In genomic region chr7:102340599-102341368, GRCh38 we compare ENCODE assay signal across 12 cellular contexts. TPM values are rescaled to one million over a fixed set of nuclear protein-coding genes. Genes with fewer than 3 reads are reported as not detected.
"Had no signal": no experiment of that assay in that cellular context is flagged by ENCODE, and none has a peak within 500 bp of the region (broad histone marks: within the 10 kb centered on the region; RNA-seq: fewer than 3 reads in every experiment).

No MANE protein-coding gene starts in this region.

RNA-seq across cellular contexts. Expression of gene SPDYE6, which starts 15.5 kb away (rescaled TPM):
- total RNA-seq: activated CD4-positive, alpha-beta T cell treated with anti-CD3 and anti-CD28 coated beads, Interleukin-2, amount 10 ng/mL, durations not matched to agents 7 days and 5 days; activated CD8-positive, alpha-beta T cell treated with anti-CD3 and anti-CD28 coated beads, Interleukin-2, amount 10 ng/mL, durations not matched to agents 7 days and 5 days; activated naive CD8-positive, alpha-beta T cell treated with anti-CD3 and anti-CD28 coated beads, Interleukin-2, amount 10 ng/mL, durations not matched to agents 7 days and 5 days; activated T-helper 2 cell treated with anti-CD3 and anti-CD28 coated beads, Interferon-gamma antibody, Interleukin-2, Interleukin-4, amounts not matched to agents 10 μg/mL and 5 μg/mL and 100 μg/mL, durations not matched to agents 14 hours and 24 hours and 36 hours; ascending aorta; cardiac muscle cell; M059J; PC-3; Peyer's patch; Right ventricle myocardium superior; T-helper 1 cell treated with Interleukin-12 subunit alpha and Interleukin-12 subunit beta and Interleukin-4 antibody, amounts not matched to agents 30 ng/mL and 1 ng/mL, for 36 hours; T-helper 2 cell treated with Interferon-gamma antibody and Interleukin-4, amounts not matched to agents 100 ng/mL and 5 ng/mL, for 36 hours had no signal
